ENCODE assay signal across 1 cellular context in the genomic region with DNA sequence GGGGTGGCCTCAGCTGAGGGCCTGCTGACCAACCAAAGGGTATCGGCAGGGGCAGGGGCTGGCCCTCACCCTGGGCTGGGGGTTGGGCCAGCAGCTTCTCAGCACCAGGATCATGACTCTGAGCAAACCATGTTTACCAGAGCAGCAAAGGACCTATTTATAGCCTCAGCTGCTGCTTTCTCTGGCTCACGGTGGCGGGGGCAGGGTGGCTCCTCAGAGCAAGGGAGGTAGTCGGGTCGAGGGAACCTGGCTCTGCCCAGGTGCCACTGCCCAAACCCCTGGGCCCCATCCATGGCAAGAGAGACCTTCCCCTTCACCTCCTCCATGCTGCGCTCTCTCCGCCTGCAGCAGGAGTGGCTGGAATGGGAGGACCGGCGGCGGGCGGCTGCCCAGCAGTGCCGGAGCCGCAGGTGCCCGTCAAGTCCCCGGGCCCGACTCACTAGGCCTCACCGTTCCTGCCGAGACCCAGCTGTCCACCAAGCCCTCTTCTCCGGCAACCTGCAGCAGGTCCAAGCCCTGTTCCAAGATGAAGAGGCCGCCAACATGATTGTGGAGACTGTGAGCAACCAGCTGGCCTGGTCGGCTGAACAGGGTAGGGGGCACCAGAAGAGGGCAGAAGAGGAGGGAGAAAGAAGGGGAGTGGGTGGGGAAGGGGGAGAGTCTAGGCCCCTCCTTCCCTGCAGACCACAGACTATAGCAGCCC.
TF ChIP-seq lines count a peak whose summit lies in the region.

A gene with protein sequence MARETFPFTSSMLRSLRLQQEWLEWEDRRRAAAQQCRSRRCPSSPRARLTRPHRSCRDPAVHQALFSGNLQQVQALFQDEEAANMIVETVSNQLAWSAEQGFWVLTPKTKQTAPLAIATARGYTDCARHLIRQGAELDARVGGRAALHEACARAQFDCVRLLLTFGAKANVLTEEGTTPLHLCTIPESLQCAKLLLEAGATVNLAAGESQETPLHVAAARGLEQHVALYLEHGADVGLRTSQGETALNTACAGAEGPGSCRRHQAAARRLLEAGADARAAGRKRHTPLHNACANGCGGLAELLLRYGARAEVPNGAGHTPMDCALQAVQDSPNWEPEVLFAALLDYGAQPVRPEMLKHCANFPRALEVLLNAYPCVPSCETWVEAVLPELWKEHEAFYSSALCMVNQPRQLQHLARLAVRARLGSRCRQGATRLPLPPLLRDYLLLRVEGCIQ (plus strand): TSS at position 206 of the 703 bp plus-strand sequence. CDS start 86 bp downstream, at position 292.

TF ChIP-seq in WTC11, 78 proteins besides CTCF, POLR2A, EP300 and RAD21 (continued from another document):
- TF ChIP-seq, protein P1, sequence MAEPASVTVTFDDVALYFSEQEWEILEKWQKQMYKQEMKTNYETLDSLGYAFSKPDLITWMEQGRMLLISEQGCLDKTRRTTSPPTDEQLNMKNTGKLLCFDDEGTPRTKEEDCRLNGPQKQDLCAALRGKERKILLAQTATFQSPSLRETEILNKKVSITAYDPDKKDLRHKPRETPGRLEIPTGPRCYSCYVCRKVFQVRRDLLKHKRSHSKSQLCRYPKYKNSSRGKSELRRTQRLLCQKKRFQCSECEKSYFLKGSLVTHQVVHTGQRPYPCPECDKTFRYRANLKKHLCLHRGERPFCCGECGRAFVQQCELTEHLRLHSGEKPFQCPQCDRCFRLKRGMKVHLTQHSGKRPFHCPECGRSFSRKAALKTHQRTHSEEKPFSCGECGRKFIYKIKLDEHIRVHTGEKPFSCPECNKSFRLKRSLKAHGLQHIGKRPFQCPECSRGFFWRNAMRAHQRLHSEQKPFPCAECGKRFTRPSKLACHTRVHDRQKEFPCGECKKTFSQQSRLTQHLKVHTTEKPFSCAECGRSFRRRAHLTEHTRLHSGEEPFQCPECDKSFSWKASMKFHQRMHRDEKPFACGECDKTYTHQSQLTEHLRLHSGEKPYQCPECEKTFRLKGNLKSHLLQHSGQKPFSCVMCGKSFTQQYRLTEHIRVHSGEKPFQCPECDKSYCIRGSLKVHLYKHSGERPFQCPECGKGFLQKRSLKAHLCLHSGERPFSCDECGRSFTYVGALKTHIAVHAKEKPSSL (CRISPR knock-in tag; conservative IDR thresholded peaks at IDR 0.05): no peak
- TF ChIP-seq, protein P2, sequence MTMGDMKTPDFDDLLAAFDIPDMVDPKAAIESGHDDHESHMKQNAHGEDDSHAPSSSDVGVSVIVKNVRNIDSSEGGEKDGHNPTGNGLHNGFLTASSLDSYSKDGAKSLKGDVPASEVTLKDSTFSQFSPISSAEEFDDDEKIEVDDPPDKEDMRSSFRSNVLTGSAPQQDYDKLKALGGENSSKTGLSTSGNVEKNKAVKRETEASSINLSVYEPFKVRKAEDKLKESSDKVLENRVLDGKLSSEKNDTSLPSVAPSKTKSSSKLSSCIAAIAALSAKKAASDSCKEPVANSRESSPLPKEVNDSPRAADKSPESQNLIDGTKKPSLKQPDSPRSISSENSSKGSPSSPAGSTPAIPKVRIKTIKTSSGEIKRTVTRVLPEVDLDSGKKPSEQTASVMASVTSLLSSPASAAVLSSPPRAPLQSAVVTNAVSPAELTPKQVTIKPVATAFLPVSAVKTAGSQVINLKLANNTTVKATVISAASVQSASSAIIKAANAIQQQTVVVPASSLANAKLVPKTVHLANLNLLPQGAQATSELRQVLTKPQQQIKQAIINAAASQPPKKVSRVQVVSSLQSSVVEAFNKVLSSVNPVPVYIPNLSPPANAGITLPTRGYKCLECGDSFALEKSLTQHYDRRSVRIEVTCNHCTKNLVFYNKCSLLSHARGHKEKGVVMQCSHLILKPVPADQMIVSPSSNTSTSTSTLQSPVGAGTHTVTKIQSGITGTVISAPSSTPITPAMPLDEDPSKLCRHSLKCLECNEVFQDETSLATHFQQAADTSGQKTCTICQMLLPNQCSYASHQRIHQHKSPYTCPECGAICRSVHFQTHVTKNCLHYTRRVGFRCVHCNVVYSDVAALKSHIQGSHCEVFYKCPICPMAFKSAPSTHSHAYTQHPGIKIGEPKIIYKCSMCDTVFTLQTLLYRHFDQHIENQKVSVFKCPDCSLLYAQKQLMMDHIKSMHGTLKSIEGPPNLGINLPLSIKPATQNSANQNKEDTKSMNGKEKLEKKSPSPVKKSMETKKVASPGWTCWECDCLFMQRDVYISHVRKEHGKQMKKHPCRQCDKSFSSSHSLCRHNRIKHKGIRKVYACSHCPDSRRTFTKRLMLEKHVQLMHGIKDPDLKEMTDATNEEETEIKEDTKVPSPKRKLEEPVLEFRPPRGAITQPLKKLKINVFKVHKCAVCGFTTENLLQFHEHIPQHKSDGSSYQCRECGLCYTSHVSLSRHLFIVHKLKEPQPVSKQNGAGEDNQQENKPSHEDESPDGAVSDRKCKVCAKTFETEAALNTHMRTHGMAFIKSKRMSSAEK (CRISPR knock-in tag; IDR thresholded peaks at IDR 0.05; ENCODE audit: borderline replicate concordance): no peak
- TF ChIP-seq, protein P3, sequence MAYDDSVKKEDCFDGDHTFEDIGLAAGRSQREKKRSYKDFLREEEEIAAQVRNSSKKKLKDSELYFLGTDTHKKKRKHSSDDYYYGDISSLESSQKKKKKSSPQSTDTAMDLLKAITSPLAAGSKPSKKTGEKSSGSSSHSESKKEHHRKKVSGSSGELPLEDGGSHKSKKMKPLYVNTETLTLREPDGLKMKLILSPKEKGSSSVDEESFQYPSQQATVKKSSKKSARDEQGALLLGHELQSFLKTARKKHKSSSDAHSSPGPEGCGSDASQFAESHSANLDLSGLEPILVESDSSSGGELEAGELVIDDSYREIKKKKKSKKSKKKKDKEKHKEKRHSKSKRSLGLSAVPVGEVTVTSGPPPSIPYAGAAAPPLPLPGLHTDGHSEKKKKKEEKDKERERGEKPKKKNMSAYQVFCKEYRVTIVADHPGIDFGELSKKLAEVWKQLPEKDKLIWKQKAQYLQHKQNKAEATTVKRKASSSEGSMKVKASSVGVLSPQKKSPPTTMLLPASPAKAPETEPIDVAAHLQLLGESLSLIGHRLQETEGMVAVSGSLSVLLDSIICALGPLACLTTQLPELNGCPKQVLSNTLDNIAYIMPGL (CRISPR knock-in tag; IDR thresholded peaks at IDR 0.05): 0 out of 2 replicates have a peak, but pooled peaks have one; percentile 27
- no peak for TF ChIP-seq EMX1 (CRISPR knock-in tag; IDR thresholded peaks at IDR 0.05)
- TF ChIP-seq NFYB (CRISPR knock-in tag; conservative IDR thresholded peaks at IDR 0.05; ENCODE audit: low read depth): no peak
- TF ChIP-seq MXD4 (CRISPR knock-in tag; IDR thresholded peaks at IDR 0.05; ENCODE audit: borderline replicate concordance): no peak
- no peak for TF ChIP-seq RELA (CRISPR knock-in tag; IDR thresholded peaks at IDR 0.05; ENCODE audit: borderline replicate concordance)
TF ChIP-seq in WTC11: peak in this region for 1.
